ENCODE assay signal across 16 cellular contexts in the genomic region with DNA sequence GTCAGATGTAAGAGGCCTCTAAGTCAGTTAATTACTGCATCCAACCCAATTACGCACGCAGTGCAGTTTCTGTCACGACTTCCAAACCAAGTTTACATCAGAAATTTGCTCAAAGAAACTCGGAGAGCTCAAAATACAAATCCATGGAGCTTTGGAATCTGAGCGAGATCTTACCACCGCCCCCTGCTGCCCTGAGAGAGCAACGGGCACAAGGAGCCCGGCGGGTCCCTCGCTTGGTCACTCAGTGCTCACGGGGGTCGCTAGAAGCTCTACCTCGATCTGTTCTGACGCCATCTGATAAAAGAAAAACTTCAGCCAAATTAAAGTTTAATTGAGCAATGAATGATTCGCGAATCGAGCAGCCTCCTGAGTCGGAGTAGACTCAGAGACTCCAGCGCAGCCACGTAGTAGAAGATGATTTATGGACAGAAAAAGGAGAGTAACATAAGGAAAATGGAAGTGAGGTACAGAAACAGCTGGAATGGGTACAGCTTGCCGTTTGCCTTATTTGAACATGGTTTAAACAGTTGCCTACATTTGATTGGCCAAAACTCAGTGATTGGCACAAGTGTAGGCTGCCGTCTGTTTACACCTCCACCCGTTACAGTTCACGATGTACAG.
DNase-seq lines count a peak whose midpoint lies in the region; ATAC-seq and TF ChIP-seq lines count a peak whose summit lies in the region.
"Had no signal": no experiment of that assay in that cellular context is flagged by ENCODE, and none has a peak within 500 bp of the region (broad histone marks: within the 10 kb centered on the region; RNA-seq: fewer than 3 reads in every experiment).

No MANE protein-coding gene starts in this region.

- ATAC-seq in thoracic aorta (ENCODE audit: insufficient number of reproducible peaks, low FRiP score, low read depth), result no peak
- ATAC-seq in GM19397 (IDR thresholded peaks at IDR 0.05; ENCODE audit: unreplicated experiment), result no peak
- ATAC-seq: T-helper 17 cell had no signal

- no peak for DNase-seq in GM12864 (ENCODE audit: low read depth)
- peak; percentile 47 for DNase-seq in glutamatergic neuron
- no peak for DNase-seq in thoracic aorta (ENCODE audit: low spot score)
- DNase-seq in AG08396 (ENCODE audit: low spot score), result no peak
- no peak for DNase-seq in A673 (ENCODE audit: low spot score)
- DNase-seq: activated CD4-positive, alpha-beta memory T cell treated with anti-CD3 and anti-CD28 coated beads for 36 hours; effector CD8-positive, alpha-beta T cell; kidney glomerular epithelial cell; naive B cell; NCI-H1417 treated with DMSO at 0.1 percent for 48 hours; NCI-H510A; stomach; T-helper 17 cell had no signal

- no peak overlapping the region for H3K4me3 Mint-ChIP-seq in glutamatergic neuron (ENCODE audit: unreplicated experiment)
- H3K4me3 Mint-ChIP-seq: activated CD4-positive, alpha-beta memory T cell treated with anti-CD3 and anti-CD28 coated beads for 36 hours; naive B cell; T-helper 17 cell had no signal

- H3K27ac ChIP-seq in VCaP (peak overlapping the region; percentile 16; the same call in 1 of the 2 replicates), thoracic aorta (no peak overlapping the region), A673 (ENCODE audit: low read depth, low read length, poor library complexity, severe bottlenecking) (no peak overlapping the region)
- H3K27ac ChIP-seq: stomach had no signal

- no peak overlapping the region for H3K27ac Mint-ChIP-seq in glutamatergic neuron (ENCODE audit: unreplicated experiment)
- H3K27ac Mint-ChIP-seq: activated CD4-positive, alpha-beta memory T cell treated with anti-CD3 and anti-CD28 coated beads for 36 hours; IgD-negative memory B cell; naive B cell; T-helper 17 cell had no signal

- no TSS peak for BruUV-seq in A673 (replicated peaks; lab: Mats Ljungman, UMichigan)

- no peak overlapping the region for H3K4me3 ChIP-seq in GM12864 (ENCODE audit: low read depth, low read length)
- H3K4me3 ChIP-seq in thoracic aorta, result no peak overlapping the region
- no peak overlapping the region for H3K4me3 ChIP-seq in A673 (ENCODE audit: low read depth, low read length, poor library complexity, severe bottlenecking)
- H3K4me3 ChIP-seq: stomach had no signal

- H3K36me3 ChIP-seq in thoracic aorta, result no peaks in the 10 kb centered on the region
- no peaks in the 10 kb centered on the region for H3K36me3 ChIP-seq in A673 (ENCODE audit: insufficient read depth, low read length, poor library complexity, severe bottlenecking)
- H3K36me3 ChIP-seq: stomach had no signal

- no peaks in the 10 kb centered on the region for H3K4me1 ChIP-seq in thoracic aorta (ENCODE audit: control insufficient read depth in 1 of 2, low read depth in 2 of 2)
- H3K4me1 ChIP-seq in A673 (ENCODE audit: insufficient read depth, low read length, poor library complexity, severe bottlenecking), result no peaks in the 10 kb centered on the region

- CTCF ChIA-PET in A673 (lab: Charles Lee), result no interaction called here

- intact Hi-C loops in A673 (cut with micrococcal nuclease; ENCODE audit: unreplicated experiment), result loop anchor here (10.0 kb wide), 1 partner anchor 1321 kb away; no protein-coding TSS in a partner anchor

- POLR2A ChIA-PET in A673 (lab: Charles Lee; ENCODE audit: low non-redundant PET), result no interaction called here

- H3K9me3 ChIP-seq in thoracic aorta (no peaks in the 10 kb centered on the region), A673 (ENCODE audit: low read depth, low read length, poor library complexity, severe bottlenecking) (peaks cover 25% of the 10 kb centered on the region)
- H3K9me3 ChIP-seq: stomach had no signal

- TF ChIP-seq CTCF in GM12864 (IDR thresholded peaks at IDR 0.05; ENCODE audit: low read depth, low read length, missing control alignments), result peak; percentile 4
- no peak for TF ChIP-seq CTCF in VCaP (conservative IDR thresholded peaks at IDR 0.05)
- peak; percentile 41 for TF ChIP-seq CTCF in glutamatergic neuron (IDR thresholded peaks at IDR 0.05; ENCODE audit: partially characterized antibody, unreplicated experiment)
- TF ChIP-seq CTCF in thoracic aorta (IDR thresholded peaks at IDR 0.05), result peak; percentile 27
- TF ChIP-seq CTCF in A673 (conservative IDR thresholded peaks at IDR 0.05; ENCODE audit: low read depth, low read length), result no peak

- H3K27me3 ChIP-seq in thoracic aorta (replicated peaks; ENCODE audit: insufficient read depth) (no peaks in the 10 kb centered on the region), A673 (replicated peaks; ENCODE audit: insufficient read depth, low read depth, low read length, poor library complexity) (no peaks in the 10 kb centered on the region)

- no peaks in the 10 kb centered on the region for H3K27me3 Mint-ChIP-seq in glutamatergic neuron (ENCODE audit: unreplicated experiment)

- H3K9me3 Mint-ChIP-seq in glutamatergic neuron (ENCODE audit: unreplicated experiment), result peaks cover 4% of the 10 kb centered on the region
- H3K9me3 Mint-ChIP-seq: activated CD4-positive, alpha-beta memory T cell treated with anti-CD3 and anti-CD28 coated beads for 36 hours had no signal

- no peaks in the 10 kb centered on the region for H3K4me1 Mint-ChIP-seq in glutamatergic neuron (ENCODE audit: low read depth, unreplicated experiment)

- no peaks in the 10 kb centered on the region for H3K36me3 Mint-ChIP-seq in glutamatergic neuron (ENCODE audit: unreplicated experiment)
- H3K36me3 Mint-ChIP-seq: activated CD4-positive, alpha-beta memory T cell treated with anti-CD3 and anti-CD28 coated beads for 36 hours; naive B cell had no signal

Comparison
In these comparisons a context has a peak if more than half of its experiments do, and no peak if none do; other contexts are left out.
1. CTCF ChIP-seq: peak in GM12864 (single experiment), glutamatergic neuron (single experiment) and thoracic aorta (single experiment); none in VCaP (single experiment) and A673 (single experiment).